ENCODE assay signal across 8 cellular contexts in the genomic region with DNA sequence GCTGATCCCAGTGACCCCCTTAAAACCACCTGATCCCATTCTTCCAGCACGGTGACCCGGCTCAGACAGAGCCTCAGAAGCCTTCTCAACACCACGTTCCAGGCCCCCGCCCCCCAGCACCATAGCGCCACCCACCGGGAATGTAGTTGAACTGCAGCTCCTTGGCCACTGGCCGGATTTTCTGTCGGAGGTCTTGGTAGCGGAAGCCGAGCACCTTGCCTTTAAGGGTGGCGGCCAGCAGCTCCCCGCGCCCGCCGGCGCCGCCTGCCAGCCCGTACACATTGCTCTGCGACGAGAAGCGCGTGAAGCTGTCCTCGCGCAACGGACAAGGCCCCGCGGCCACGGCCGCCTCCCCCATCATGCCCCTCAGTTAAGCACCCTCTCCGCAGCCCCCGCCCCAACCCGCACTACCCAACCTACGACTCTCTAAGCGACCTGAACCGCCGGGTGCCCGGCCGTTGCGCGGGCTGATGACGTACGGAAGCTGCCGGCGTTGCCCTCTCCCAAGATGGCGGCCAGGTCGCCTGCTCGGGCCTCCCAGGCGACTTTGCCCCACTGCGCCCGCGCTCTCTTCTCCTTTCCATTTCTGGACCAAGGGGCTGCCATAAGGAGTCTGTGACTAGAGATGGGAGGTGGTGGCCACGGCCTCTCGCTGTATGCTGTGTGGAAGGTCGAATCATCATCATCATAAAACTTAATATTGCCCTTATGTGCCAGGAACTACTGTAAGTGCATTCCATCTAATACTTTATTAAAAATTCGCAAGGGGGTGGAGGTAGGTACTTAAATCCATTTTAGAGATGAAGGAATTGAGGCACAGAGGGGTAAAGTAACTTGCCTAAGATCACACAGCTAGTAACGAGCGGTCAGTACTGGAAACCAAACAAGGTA. TPM values are rescaled to one million over a fixed set of nuclear protein-coding genes. Genes with fewer than 3 reads are reported as not detected.
DNase-seq lines count a peak whose midpoint lies in the region; ATAC-seq, FAIRE-seq and TF ChIP-seq lines count a peak whose summit lies in the region.

A gene (minus strand): TSS at position 420 of the 891 bp plus-strand sequence. CDS start 59 bp downstream, at position 361.

- H3K27me3 Mint-ChIP-seq in CD8-positive, alpha-beta memory T cell: peaks cover 0 to 6% of the 10 kb centered on the region in 2 donors

- peak; percentile 37 for ATAC-seq in GM19468 (IDR thresholded peaks at IDR 0.05; ENCODE audit: extremely low read depth, unreplicated experiment)

- 4% methylated on average over 45 of the region's 57 CpGs; no CpG with 5 or more reads in 1 of the 2 experiments for WGBS in H1 (ENCODE audit: extremely low coverage in 1 of 2, insufficient coverage in 1 of 2, insufficient read length in 1 of 2, insufficient replicate concordance in 2 of 2, low coverage in 1 of 2, low lambda C conversion rate in 2 of 2, missing lambda C conversion rate in 1 of 2), 2 experiments
- WGBS in mesendoderm (ENCODE audit: extremely low coverage, insufficient coverage, low lambda C conversion rate): no CpG with 5 or more reads among the region's 57 CpGs

- no peaks in the 10 kb centered on the region for H3K36me3 ChIP-seq in CD8-positive, alpha-beta memory T cell (ENCODE audit: insufficient read depth, low read length)
- peaks cover 0 to 4% (median 0%) of the 10 kb centered on the region in 4 experiments; a peak in 1 of 8 replicates for H3K36me3 ChIP-seq in H1 (ENCODE audit: control insufficient read depth in 2 of 4, insufficient read depth in 4 of 4, low read length in 3 of 4)
- no peaks in the 10 kb centered on the region for H3K36me3 ChIP-seq in mesendoderm (ENCODE audit: control insufficient read depth, insufficient read depth, low read length)

- 0 out of 2 replicates have a peak within 1 kb of the TSS, but pooled peaks have one; percentile 46 for H2AK5ac ChIP-seq in H1 (ENCODE audit: low read depth, low read length)
- no peak within 1 kb of the TSS for H2AK5ac ChIP-seq in mesendoderm (ENCODE audit: low read length)

- H3K79me2 ChIP-seq in H1 (ENCODE audit: control insufficient read depth in 1 of 2, insufficient read depth in 2 of 2, low read length in 2 of 2): no peaks in the 10 kb centered on the region
- no peaks in the 10 kb centered on the region for H3K79me2 ChIP-seq in mesendoderm (ENCODE audit: control insufficient read depth, insufficient read depth, low read length)

- peak; percentile 70 to 76 for TF ChIP-seq RAD21 in H1 (IDR thresholded peaks at IDR 0.05 in 1 of 2, conservative IDR thresholded peaks at IDR 0.05 in 1 of 2; ENCODE audit: low read depth in 2 of 2, low read length in 2 of 2)

- H2BK12ac ChIP-seq in H1 (ENCODE audit: low read depth, low read length): peak within 1 kb of the TSS; percentile 50

- TF ChIP-seq POLR2A in H1 (IDR thresholded peaks at IDR 0.05; ENCODE audit: control extremely low read depth in 1 of 2, low read depth in 2 of 2, low read length in 2 of 2): peak in 1 of 2 experiments; percentile 68; a peak in 2 of 3 replicates

- H3K56ac ChIP-seq in H1 (replicated peaks; ENCODE audit: insufficient read length, low read depth, low read length): peak within 1 kb of the TSS; percentile 84
- H3K56ac ChIP-seq in mesendoderm (ENCODE audit: low read length): peak within 1 kb of the TSS; percentile 97

- no peaks in the 10 kb centered on the region for H3K9me3 Mint-ChIP-seq in CD8-positive, alpha-beta memory T cell

- peak within 1 kb of the TSS; percentile 80 for H2BK20ac ChIP-seq in H1 (ENCODE audit: low read length)

- TF ChIP-seq EP300 in H1 (IDR thresholded peaks at IDR 0.05; ENCODE audit: borderline replicate concordance in 1 of 2, low read depth in 2 of 2, low read length in 2 of 2): no peak

- peak within 1 kb of the TSS; percentile 96 to 100 (median 98) for H3K27ac Mint-ChIP-seq in CD8-positive, alpha-beta memory T cell

- FAIRE-seq in H1 (lab: Jason Lieb, UNC): no peak

- H3K36me3 Mint-ChIP-seq in CD8-positive, alpha-beta memory T cell: peaks cover 0 to 25% (median 3%) of the 10 kb centered on the region in 3 donors

- H4K91ac ChIP-seq in H1 (replicated peaks; ENCODE audit: insufficient read length, low read length): peak within 1 kb of the TSS; percentile 99

- H3K4me2 ChIP-seq in H1 (ENCODE audit: insufficient read depth in 1 of 2, low read depth in 2 of 2, low read length in 2 of 2) (peak within 1 kb of the TSS; percentile 86), mesendoderm (ENCODE audit: low read length) (peak within 1 kb of the TSS; percentile 77)

- H4K5ac ChIP-seq in H1 (ENCODE audit: insufficient read length, low read depth, low read length) (peak within 1 kb of the TSS; percentile 89), mesendoderm (ENCODE audit: low read length) (no peak within 1 kb of the TSS)

- H2BK5ac ChIP-seq in H1 (ENCODE audit: low read depth, low read length): peak within 1 kb of the TSS; percentile 95
- peak within 1 kb of the TSS; percentile 85 for H2BK5ac ChIP-seq in mesendoderm (ENCODE audit: low read length)

- peak; percentile 93 to 99 (median 95) for TF ChIP-seq CTCF in H1 (IDR thresholded peaks at IDR 0.05; ENCODE audit: control extremely low read depth in 1 of 3, insufficient read depth in 1 of 3, low read depth in 1 of 3, low read length in 3 of 3)

- peak; percentile 78 to 90 (median 86) for DNase-seq in CD8-positive, alpha-beta memory T cell
- DNase-seq in HUDEP-2 (lab: John Stamatoyannopoulos, UW; ENCODE audit: unreplicated experiment in 76 of 76): peak in 75 of 76 experiments; percentile 52 to 99 (median 90)
- DNase-seq in NOMO-1 (lab: John Stamatoyannopoulos, UW; ENCODE audit: unreplicated experiment in 2 of 2): peak; percentile 88 to 94
- peak; percentile 77 to 93 (median 92) for DNase-seq in activated CD8-positive, alpha-beta memory T cell treated with anti-CD3 and anti-CD28 coated beads for 48 hours (ENCODE audit: low read depth in 2 of 3, low spot score in 2 of 3)
- DNase-seq in H1 (ENCODE audit: low read depth in 1 of 2, low spot score in 2 of 2): peak; percentile 75 to 99
- DNase-seq in mesendoderm: peak; percentile 95
- DNase-seq in stimulated activated CD8-positive, alpha-beta memory T cell treated with anti-CD3 and anti-CD28 coated beads, Interleukin-12 subunit alpha, Interleukin-12 subunit beta, amount 100 ng/mL, for 24 hours (ENCODE audit: extremely low read depth): peak; percentile 62

- no peaks in the 10 kb centered on the region for H4K20me1 ChIP-seq in H1 (replicated peaks in 1 of 2; ENCODE audit: control insufficient read depth in 1 of 2, insufficient read depth in 2 of 2, low read length in 2 of 2)

- peak within 1 kb of the TSS; percentile 94 for H3K4ac ChIP-seq in H1 (replicated peaks; ENCODE audit: insufficient read length, low read depth, low read length)
- no peak within 1 kb of the TSS for H3K4ac ChIP-seq in mesendoderm (ENCODE audit: low read depth, low read length)

- CTCF ChIA-PET in CD8-positive, alpha-beta memory T cell (lab: Charles Lee): interaction anchor here (0.7 to 3.7 kb wide), 19 partner anchors 10 to 883 kb away, joined by 3 to 25 read pairs (median 3); a partner anchor contains a TSS
- CTCF ChIA-PET in H1 (lab: Charles Lee; ENCODE audit: partially characterized antibody): interaction anchor here (0.5 to 6.3 kb wide), 36 partner anchors 9 to 229 kb away, joined by 3 to 32 read pairs (median 4); a partner anchor contains a TSS

- H3K27me3 ChIP-seq in CD8-positive, alpha-beta memory T cell (ENCODE audit: insufficient read depth, low read length, poor library complexity, severe bottlenecking): no peaks in the 10 kb centered on the region
- H3K27me3 ChIP-seq in H1 (replicated peaks in 1 of 4; ENCODE audit: control insufficient read depth in 3 of 4, extremely low read depth in 1 of 4, insufficient read depth in 3 of 4, low read length in 3 of 4) (no peaks in the 10 kb centered on the region), mesendoderm (ENCODE audit: insufficient read depth, low read length, poor library complexity) (no peaks in the 10 kb centered on the region)

- peak within 1 kb of the TSS; percentile 64 to 96 (median 89) for H3K9ac ChIP-seq in H1 (replicated peaks in 1 of 4; ENCODE audit: extremely low read depth in 1 of 4, low read depth in 3 of 4, low read length in 3 of 4)
- peak within 1 kb of the TSS; percentile 87 for H3K9ac ChIP-seq in mesendoderm (ENCODE audit: low read length)

- peaks cover 21% of the 10 kb centered on the region for H3K4me1 ChIP-seq in CD8-positive, alpha-beta memory T cell (ENCODE audit: insufficient read depth, low read length)
- peaks cover 0 to 8% (median 3%) of the 10 kb centered on the region in 4 experiments; a peak in 2 of 7 replicates for H3K4me1 ChIP-seq in H1 (replicated peaks in 1 of 4; ENCODE audit: control insufficient read depth in 3 of 4, insufficient read depth in 4 of 4, low read length in 3 of 4)
- no peaks in the 10 kb centered on the region for H3K4me1 ChIP-seq in mesendoderm (ENCODE audit: control insufficient read depth, low read depth, low read length)

- H3K79me1 ChIP-seq in H1 (ENCODE audit: low read depth, low read length) (no peaks in the 10 kb centered on the region), mesendoderm (ENCODE audit: low read length) (no peaks in the 10 kb centered on the region)

- 0 out of 2 replicates have a peak within 1 kb of the TSS, but pooled peaks have one; percentile 61 for H2BK15ac ChIP-seq in H1 (ENCODE audit: low read length)
- no peak within 1 kb of the TSS for H2BK15ac ChIP-seq in mesendoderm (replicated peaks; ENCODE audit: low read depth)

- H3K27ac ChIP-seq in CD8-positive, alpha-beta memory T cell (ENCODE audit: low read depth, low read length): peak within 1 kb of the TSS; percentile 90
- peak within 1 kb of the TSS; percentile 94 for H3K27ac ChIP-seq in H1 (ENCODE audit: low read depth, low read length)
- H3K27ac ChIP-seq in mesendoderm (ENCODE audit: low read depth, low read length): no peak within 1 kb of the TSS

- peaks cover 11% of the 10 kb centered on the region for H3K23me2 ChIP-seq in H1 (ENCODE audit: low read depth, low read length)

- H3K23ac ChIP-seq in H1 (ENCODE audit: insufficient read length): no peak within 1 kb of the TSS
- no peak within 1 kb of the TSS for H3K23ac ChIP-seq in mesendoderm (ENCODE audit: low read length)

- peak within 1 kb of the TSS; percentile 79 for H3K4me3 ChIP-seq in CD8-positive, alpha-beta memory T cell (ENCODE audit: low read length)
- H3K4me3 ChIP-seq in H1 (ENCODE audit: extremely low read depth in 1 of 4, insufficient read depth in 2 of 4, low read depth in 3 of 4, low read length in 4 of 4) (peak within 1 kb of the TSS; percentile 76 to 90 (median 83)), mesendoderm (ENCODE audit: low read length) (peak within 1 kb of the TSS; percentile 64)

- peak within 1 kb of the TSS; percentile 91 for H2BK120ac ChIP-seq in H1 (replicated peaks; ENCODE audit: low read depth, low read length)
- H2BK120ac ChIP-seq in mesendoderm (ENCODE audit: low read depth, low read length): no peak within 1 kb of the TSS

- H3K14ac ChIP-seq in H1 (ENCODE audit: insufficient read length): no peak within 1 kb of the TSS

- H2AFZ ChIP-seq in H1 (ENCODE audit: low read length): peak within 1 kb of the TSS; percentile 74; the same call in 1 of the 2 replicates

- peaks cover 25 to 46% (median 40%) of the 10 kb centered on the region in 3 donors for H3K4me1 Mint-ChIP-seq in CD8-positive, alpha-beta memory T cell

- no peaks in the 10 kb centered on the region for H3K9me3 ChIP-seq in CD8-positive, alpha-beta memory T cell (ENCODE audit: low read length)
- no peaks in the 10 kb centered on the region for H3K9me3 ChIP-seq in H1 (ENCODE audit: insufficient read depth in 2 of 2, low read depth in 1 of 2, low read length in 1 of 2)

- H3K18ac ChIP-seq in H1 (ENCODE audit: extremely low read depth, low read length) (peak within 1 kb of the TSS; percentile 87), mesendoderm (ENCODE audit: low read length) (peak within 1 kb of the TSS; percentile 19)

- H4K8ac ChIP-seq in H1 (ENCODE audit: extremely low read depth, insufficient read depth, low read length) (peak within 1 kb of the TSS; percentile 98), mesendoderm (ENCODE audit: low read depth, low read length) (peak within 1 kb of the TSS; percentile 88)

- POLR2A ChIA-PET in CD8-positive, alpha-beta memory T cell (lab: Charles Lee): interaction anchor here (0.6 to 1.7 kb wide), 5 partner anchors 27 to 884 kb away, joined by 3 to 8 read pairs (median 3); no protein-coding TSS in a partner anchor
- POLR2A ChIA-PET in H1 (lab: Charles Lee; ENCODE audit: partially characterized antibody): interaction anchor here (0.6 to 5.0 kb wide), 26 partner anchors 10 to 262 kb away, joined by 3 to 55 read pairs (median 4); a partner anchor contains a TSS

- H3K4me3 Mint-ChIP-seq in CD8-positive, alpha-beta memory T cell: peak within 1 kb of the TSS; percentile 92 to 99 (median 98)

RNA-seq across cellular contexts. Expression of the gene that starts here (rescaled TPM):
- 10 to 100 TPM; 10.8 to 12.4 TPM for total RNA-seq in CD8-positive, alpha-beta memory T cell
- polyA plus RNA-seq in CD8-positive, alpha-beta memory T cell: 5.9 TPM
- total RNA-seq in H1 (2021; fragmentation: NEBNext Ultra II Directional; extraction: Animal tissue kit (Norgen Biotek cat#: 25700)): 23.6 and 28.0 TPM in 2 replicates
- polyA plus RNA-seq in H1 (2011; rRNA removed): 31.3 and 45.2 TPM in 2 replicates
- 29.4 TPM for polyA plus RNA-seq in H1 (2011; cell fraction: cytosol; rRNA removed)
- 57.8 TPM for polyA plus RNA-seq in H1 (2011; cell fraction: nucleus; rRNA removed)
- polyA plus RNA-seq in H1 (2012, experiment 1 of 2): 22.6 to 33.3 TPM (median 31.1 TPM) in 4 replicates
- polyA plus RNA-seq in H1 (2012, experiment 2 of 2): 27.0 TPM
- 24.6 TPM for polyA plus RNA-seq in H1 (2013, experiment 1 of 2)
- polyA plus RNA-seq in H1 (2013, experiment 2 of 2): 23.7 TPM
- 14.6 and 16.5 TPM in 2 replicates for polyA minus RNA-seq in H1 (2011; rRNA and poly(A)+ RNA removed)
- polyA minus RNA-seq in H1 (2011; cell fraction: cytosol; rRNA and poly(A)+ RNA removed): 6.9 TPM
- 9.3 TPM for polyA minus RNA-seq in H1 (2011; cell fraction: nucleus; rRNA and poly(A)+ RNA removed)
- polyA plus RNA-seq in mesendoderm (2013, experiment 1 of 2): 22.4 TPM
- 22.2 TPM for polyA plus RNA-seq in mesendoderm (2013, experiment 2 of 2)
